8 cellular contexts compared by ENCODE assay signal in genomic region chr15:64883097-64883581, GRCh38. TPM values are rescaled to one million over a fixed set of nuclear protein-coding genes. Genes with fewer than 3 reads are reported as not detected.
DNase-seq lines count a peak whose midpoint lies in the region; ATAC-seq and TF ChIP-seq lines count a peak whose summit lies in the region.

No MANE protein-coding gene starts in this region.

- H3K36me3 ChIP-seq in BLaER1, result no peaks in the 10 kb centered on the region

- DNase-seq in SKM-1 (lab: John Stamatoyannopoulos, UW; ENCODE audit: unreplicated experiment) (peak; percentile 56), fibroblast of villous mesenchyme (ENCODE audit: low read depth) (peak; percentile 33), substantia nigra (lab: John Stamatoyannopoulos, UW) (peak in 1 of 49 donors; percentile 30), HK-2 (ENCODE audit: unreplicated experiment) (no peak), DMS153 (lab: John Stamatoyannopoulos, UW) (no peak)

- peak; percentile 49 for ATAC-seq in GM21390 (IDR thresholded peaks at IDR 0.05; ENCODE audit: unreplicated experiment)
- no peak for ATAC-seq in HG03196 (IDR thresholded peaks at IDR 0.05; ENCODE audit: unreplicated experiment)

- peak overlapping the region; percentile 61 for H3K4me2 ChIP-seq in BLaER1

- H3K27me3 ChIP-seq in BLaER1, result no peaks in the 10 kb centered on the region

- peaks cover 44% of the 10 kb centered on the region for H3K4me1 ChIP-seq in BLaER1

- no peak for TF ChIP-seq CTCF in fibroblast of villous mesenchyme (IDR thresholded peaks at IDR 0.05; ENCODE audit: insufficient read depth, low read depth, low read length)

- H3K27ac ChIP-seq in BLaER1 (no peak overlapping the region), substantia nigra (ENCODE audit: low read depth, low read length, poor library complexity, severe bottlenecking) (peak overlapping the region; percentile 26)

- no peak overlapping the region for H3K4me3 ChIP-seq in BLaER1
- H3K4me3 ChIP-seq in fibroblast of villous mesenchyme (ENCODE audit: low read depth, low read length), result no peak overlapping the region

- H3K9ac ChIP-seq in BLaER1, result no peak overlapping the region

- H4K20me1 ChIP-seq in BLaER1, result no peaks in the 10 kb centered on the region

- no peaks in the 10 kb centered on the region for H3K9me3 ChIP-seq in BLaER1

RNA-seq across cellular contexts. Expression of gene ANKDD1A, which starts 28.6 kb away (rescaled TPM):
- 3.9 and 7.1 TPM in 2 replicates for total RNA-seq in fibroblast of villous mesenchyme

RNA-seq across cellular contexts. Expression of gene PLEKHO2, which starts 41.4 kb away (rescaled TPM):
- total RNA-seq in fibroblast of villous mesenchyme, result 30.9 and 48.8 TPM in 2 replicates

RNA-seq across cellular contexts. Expression of gene PIF1, which starts 57.7 kb away (rescaled TPM):
- total RNA-seq in fibroblast of villous mesenchyme, result 9.7 and 11.2 TPM in 2 replicates

Comparison
In these comparisons a context has a peak if more than half of its experiments do, and no peak if none do; other contexts are left out.
1. DNase-seq: peak in SKM-1 (single experiment) and fibroblast of villous mesenchyme (single experiment); none in HK-2 (single experiment) and DMS153 (single experiment).